1 cellular context compared by ENCODE assay signal in the genomic region with DNA sequence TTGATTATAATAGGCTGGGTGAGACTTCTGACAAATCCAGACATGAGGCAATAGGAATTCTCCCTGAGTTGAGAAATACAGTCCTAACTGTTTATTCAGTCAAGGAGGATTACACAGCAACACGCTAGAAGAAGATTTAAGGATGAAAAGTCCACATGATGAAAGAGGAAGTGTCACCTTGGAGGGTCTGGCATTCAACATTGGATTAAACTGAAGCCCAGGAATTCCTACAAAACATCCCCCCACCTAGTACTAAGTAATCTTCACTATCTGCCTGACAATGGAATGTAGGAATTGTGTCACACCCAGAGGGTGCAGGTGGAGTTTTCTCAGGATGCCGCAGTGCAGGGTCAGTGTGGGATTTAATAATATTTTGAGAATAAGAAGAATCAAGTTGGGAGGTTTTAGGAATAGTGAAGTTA.
TF ChIP-seq lines count a peak whose summit lies in the region.

No MANE protein-coding gene starts in this region.

TF ChIP-seq in HepG2, 621 proteins besides CTCF, POLR2A, EP300 and RAD21 (continued from another document and continues in another):
- TF ChIP-seq ZNF639 (CRISPR knock-in tag; conservative IDR thresholded peaks at IDR 0.05): 0 out of 2 replicates have a peak, but pooled peaks have one; percentile 37
- no peak for TF ChIP-seq MXD4 (CRISPR knock-in tag; IDR thresholded peaks at IDR 0.05)
- no peak for TF ChIP-seq ASH2L (IDR thresholded peaks at IDR 0.05; ENCODE audit: insufficient read length, low read depth, low read length)
- no peak for TF ChIP-seq NR3C1 (CRISPR knock-in tag; IDR thresholded peaks at IDR 0.05)
- no peak for TF ChIP-seq ZNF605 (CRISPR knock-in tag; IDR thresholded peaks at IDR 0.05)
- TF ChIP-seq FOXA3 (CRISPR knock-in tag; IDR thresholded peaks at IDR 0.05): peak; percentile 92
- 0 out of 2 replicates have a peak, but pooled peaks have one; percentile 45 for TF ChIP-seq SNAI1 (CRISPR knock-in tag; IDR thresholded peaks at IDR 0.05; ENCODE audit: borderline replicate concordance)
- no peak for TF ChIP-seq ZNF740 (CRISPR knock-in tag; IDR thresholded peaks at IDR 0.05)
- no peak for TF ChIP-seq KDM4B (CRISPR knock-in tag; IDR thresholded peaks at IDR 0.05)
- no peak for TF ChIP-seq NRL (CRISPR knock-in tag; IDR thresholded peaks at IDR 0.05; ENCODE audit: borderline replicate concordance)
- TF ChIP-seq MNT (IDR thresholded peaks at IDR 0.05): no peak
- TF ChIP-seq, protein P1, sequence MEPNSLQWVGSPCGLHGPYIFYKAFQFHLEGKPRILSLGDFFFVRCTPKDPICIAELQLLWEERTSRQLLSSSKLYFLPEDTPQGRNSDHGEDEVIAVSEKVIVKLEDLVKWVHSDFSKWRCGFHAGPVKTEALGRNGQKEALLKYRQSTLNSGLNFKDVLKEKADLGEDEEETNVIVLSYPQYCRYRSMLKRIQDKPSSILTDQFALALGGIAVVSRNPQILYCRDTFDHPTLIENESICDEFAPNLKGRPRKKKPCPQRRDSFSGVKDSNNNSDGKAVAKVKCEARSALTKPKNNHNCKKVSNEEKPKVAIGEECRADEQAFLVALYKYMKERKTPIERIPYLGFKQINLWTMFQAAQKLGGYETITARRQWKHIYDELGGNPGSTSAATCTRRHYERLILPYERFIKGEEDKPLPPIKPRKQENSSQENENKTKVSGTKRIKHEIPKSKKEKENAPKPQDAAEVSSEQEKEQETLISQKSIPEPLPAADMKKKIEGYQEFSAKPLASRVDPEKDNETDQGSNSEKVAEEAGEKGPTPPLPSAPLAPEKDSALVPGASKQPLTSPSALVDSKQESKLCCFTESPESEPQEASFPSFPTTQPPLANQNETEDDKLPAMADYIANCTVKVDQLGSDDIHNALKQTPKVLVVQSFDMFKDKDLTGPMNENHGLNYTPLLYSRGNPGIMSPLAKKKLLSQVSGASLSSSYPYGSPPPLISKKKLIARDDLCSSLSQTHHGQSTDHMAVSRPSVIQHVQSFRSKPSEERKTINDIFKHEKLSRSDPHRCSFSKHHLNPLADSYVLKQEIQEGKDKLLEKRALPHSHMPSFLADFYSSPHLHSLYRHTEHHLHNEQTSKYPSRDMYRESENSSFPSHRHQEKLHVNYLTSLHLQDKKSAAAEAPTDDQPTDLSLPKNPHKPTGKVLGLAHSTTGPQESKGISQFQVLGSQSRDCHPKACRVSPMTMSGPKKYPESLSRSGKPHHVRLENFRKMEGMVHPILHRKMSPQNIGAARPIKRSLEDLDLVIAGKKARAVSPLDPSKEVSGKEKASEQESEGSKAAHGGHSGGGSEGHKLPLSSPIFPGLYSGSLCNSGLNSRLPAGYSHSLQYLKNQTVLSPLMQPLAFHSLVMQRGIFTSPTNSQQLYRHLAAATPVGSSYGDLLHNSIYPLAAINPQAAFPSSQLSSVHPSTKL (CRISPR knock-in tag; IDR thresholded peaks at IDR 0.05): peak; percentile 96
- TF ChIP-seq ZSCAN31 (CRISPR knock-in tag; IDR thresholded peaks at IDR 0.05; ENCODE audit: low read depth): no peak
- no peak for TF ChIP-seq ZNF136 (CRISPR knock-in tag; IDR thresholded peaks at IDR 0.05; ENCODE audit: low read depth)
- TF ChIP-seq ZNF644 (CRISPR knock-in tag; IDR thresholded peaks at IDR 0.05; ENCODE audit: low read depth): no peak
- TF ChIP-seq YY1 (IDR thresholded peaks at IDR 0.05; ENCODE audit: insufficient read depth, insufficient replicate concordance, low read depth, low read length): no peak
- peak; percentile 88 for TF ChIP-seq ETV5 (CRISPR knock-in tag; IDR thresholded peaks at IDR 0.05; ENCODE audit: borderline replicate concordance)
- TF ChIP-seq GABPA (IDR thresholded peaks at IDR 0.05; ENCODE audit: low read depth, low read length): no peak
- TF ChIP-seq GABPA (CRISPR knock-in tag; IDR thresholded peaks at IDR 0.05; ENCODE audit: low read depth): no peak; the same call in 1 of the 2 replicates
- TF ChIP-seq, protein P2, sequence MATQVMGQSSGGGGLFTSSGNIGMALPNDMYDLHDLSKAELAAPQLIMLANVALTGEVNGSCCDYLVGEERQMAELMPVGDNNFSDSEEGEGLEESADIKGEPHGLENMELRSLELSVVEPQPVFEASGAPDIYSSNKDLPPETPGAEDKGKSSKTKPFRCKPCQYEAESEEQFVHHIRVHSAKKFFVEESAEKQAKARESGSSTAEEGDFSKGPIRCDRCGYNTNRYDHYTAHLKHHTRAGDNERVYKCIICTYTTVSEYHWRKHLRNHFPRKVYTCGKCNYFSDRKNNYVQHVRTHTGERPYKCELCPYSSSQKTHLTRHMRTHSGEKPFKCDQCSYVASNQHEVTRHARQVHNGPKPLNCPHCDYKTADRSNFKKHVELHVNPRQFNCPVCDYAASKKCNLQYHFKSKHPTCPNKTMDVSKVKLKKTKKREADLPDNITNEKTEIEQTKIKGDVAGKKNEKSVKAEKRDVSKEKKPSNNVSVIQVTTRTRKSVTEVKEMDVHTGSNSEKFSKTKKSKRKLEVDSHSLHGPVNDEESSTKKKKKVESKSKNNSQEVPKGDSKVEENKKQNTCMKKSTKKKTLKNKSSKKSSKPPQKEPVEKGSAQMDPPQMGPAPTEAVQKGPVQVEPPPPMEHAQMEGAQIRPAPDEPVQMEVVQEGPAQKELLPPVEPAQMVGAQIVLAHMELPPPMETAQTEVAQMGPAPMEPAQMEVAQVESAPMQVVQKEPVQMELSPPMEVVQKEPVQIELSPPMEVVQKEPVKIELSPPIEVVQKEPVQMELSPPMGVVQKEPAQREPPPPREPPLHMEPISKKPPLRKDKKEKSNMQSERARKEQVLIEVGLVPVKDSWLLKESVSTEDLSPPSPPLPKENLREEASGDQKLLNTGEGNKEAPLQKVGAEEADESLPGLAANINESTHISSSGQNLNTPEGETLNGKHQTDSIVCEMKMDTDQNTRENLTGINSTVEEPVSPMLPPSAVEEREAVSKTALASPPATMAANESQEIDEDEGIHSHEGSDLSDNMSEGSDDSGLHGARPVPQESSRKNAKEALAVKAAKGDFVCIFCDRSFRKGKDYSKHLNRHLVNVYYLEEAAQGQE (IDR thresholded peaks at IDR 0.05; ENCODE audit: borderline replicate concordance in 1 of 2, low read depth in 1 of 2, low read length in 2 of 2): peak in 1 of 2 experiments; percentile 65; a peak in 1 of 4 replicates
- no peak for TF ChIP-seq MTF2 (CRISPR knock-in tag; IDR thresholded peaks at IDR 0.05; ENCODE audit: borderline replicate concordance)
- no peak for TF ChIP-seq SMARCE1 (IDR thresholded peaks at IDR 0.05; ENCODE audit: borderline replicate concordance)
- no peak for TF ChIP-seq ZNF180 (CRISPR knock-in tag; IDR thresholded peaks at IDR 0.05; ENCODE audit: borderline replicate concordance, low read depth)
- TF ChIP-seq, protein P3, sequence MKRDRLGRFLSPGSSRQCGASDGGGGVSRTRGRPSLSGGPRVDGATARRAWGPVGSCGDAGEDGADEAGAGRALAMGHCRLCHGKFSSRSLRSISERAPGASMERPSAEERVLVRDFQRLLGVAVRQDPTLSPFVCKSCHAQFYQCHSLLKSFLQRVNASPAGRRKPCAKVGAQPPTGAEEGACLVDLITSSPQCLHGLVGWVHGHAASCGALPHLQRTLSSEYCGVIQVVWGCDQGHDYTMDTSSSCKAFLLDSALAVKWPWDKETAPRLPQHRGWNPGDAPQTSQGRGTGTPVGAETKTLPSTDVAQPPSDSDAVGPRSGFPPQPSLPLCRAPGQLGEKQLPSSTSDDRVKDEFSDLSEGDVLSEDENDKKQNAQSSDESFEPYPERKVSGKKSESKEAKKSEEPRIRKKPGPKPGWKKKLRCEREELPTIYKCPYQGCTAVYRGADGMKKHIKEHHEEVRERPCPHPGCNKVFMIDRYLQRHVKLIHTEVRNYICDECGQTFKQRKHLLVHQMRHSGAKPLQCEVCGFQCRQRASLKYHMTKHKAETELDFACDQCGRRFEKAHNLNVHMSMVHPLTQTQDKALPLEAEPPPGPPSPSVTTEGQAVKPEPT (CRISPR knock-in tag; IDR thresholded peaks at IDR 0.05; ENCODE audit: low read depth): no peak
- TF ChIP-seq, protein P4, sequence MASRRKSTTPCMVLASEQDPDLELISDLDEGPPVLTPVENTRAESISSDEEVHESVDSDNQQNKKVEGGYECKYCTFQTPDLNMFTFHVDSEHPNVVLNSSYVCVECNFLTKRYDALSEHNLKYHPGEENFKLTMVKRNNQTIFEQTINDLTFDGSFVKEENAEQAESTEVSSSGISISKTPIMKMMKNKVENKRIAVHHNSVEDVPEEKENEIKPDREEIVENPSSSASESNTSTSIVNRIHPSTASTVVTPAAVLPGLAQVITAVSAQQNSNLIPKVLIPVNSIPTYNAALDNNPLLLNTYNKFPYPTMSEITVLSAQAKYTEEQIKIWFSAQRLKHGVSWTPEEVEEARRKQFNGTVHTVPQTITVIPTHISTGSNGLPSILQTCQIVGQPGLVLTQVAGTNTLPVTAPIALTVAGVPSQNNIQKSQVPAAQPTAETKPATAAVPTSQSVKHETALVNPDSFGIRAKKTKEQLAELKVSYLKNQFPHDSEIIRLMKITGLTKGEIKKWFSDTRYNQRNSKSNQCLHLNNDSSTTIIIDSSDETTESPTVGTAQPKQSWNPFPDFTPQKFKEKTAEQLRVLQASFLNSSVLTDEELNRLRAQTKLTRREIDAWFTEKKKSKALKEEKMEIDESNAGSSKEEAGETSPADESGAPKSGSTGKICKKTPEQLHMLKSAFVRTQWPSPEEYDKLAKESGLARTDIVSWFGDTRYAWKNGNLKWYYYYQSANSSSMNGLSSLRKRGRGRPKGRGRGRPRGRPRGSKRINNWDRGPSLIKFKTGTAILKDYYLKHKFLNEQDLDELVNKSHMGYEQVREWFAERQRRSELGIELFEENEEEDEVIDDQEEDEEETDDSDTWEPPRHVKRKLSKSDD (CRISPR knock-in tag; IDR thresholded peaks at IDR 0.05; ENCODE audit: low read depth): no peak
- TF ChIP-seq, protein P5, sequence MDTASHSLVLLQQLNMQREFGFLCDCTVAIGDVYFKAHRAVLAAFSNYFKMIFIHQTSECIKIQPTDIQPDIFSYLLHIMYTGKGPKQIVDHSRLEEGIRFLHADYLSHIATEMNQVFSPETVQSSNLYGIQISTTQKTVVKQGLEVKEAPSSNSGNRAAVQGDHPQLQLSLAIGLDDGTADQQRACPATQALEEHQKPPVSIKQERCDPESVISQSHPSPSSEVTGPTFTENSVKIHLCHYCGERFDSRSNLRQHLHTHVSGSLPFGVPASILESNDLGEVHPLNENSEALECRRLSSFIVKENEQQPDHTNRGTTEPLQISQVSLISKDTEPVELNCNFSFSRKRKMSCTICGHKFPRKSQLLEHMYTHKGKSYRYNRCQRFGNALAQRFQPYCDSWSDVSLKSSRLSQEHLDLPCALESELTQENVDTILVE (CRISPR knock-in tag; IDR thresholded peaks at IDR 0.05): peak; percentile 61; the same call in 1 of the 2 replicates
- TF ChIP-seq ZNF883 (CRISPR knock-in tag; IDR thresholded peaks at IDR 0.05; ENCODE audit: not compliant biosample characterization): no peak
- TF ChIP-seq ZNF615 (CRISPR knock-in tag; IDR thresholded peaks at IDR 0.05; ENCODE audit: borderline replicate concordance): no peak
- no peak for TF ChIP-seq ZNF713 (CRISPR knock-in tag; IDR thresholded peaks at IDR 0.05)
- peak; percentile 65; the same call in 1 of the 2 replicates for TF ChIP-seq PHF21A (CRISPR knock-in tag; IDR thresholded peaks at IDR 0.05)
- peak; percentile 86 for TF ChIP-seq RERE (CRISPR knock-in tag; IDR thresholded peaks at IDR 0.05; ENCODE audit: low read depth)
